ENCODE assay signal across 8 cellular contexts in genomic region chr3:50321146-50321843, GRCh38. TPM values are rescaled to one million over a fixed set of nuclear protein-coding genes. Genes with fewer than 3 reads are reported as not detected.
A peak's percentile ranks its signal among the peaks of the same experiment; 100 is the strongest.
DNase-seq lines count a peak whose midpoint lies in the region; ATAC-seq and TF ChIP-seq lines count a peak whose summit lies in the region.

No MANE protein-coding gene starts in this region.

- intact Hi-C loops in left colon (cut with DNase I, micrococcal nuclease), result no loop called here

- peaks cover 51% of the 10 kb centered on the region for H3K4me1 Mint-ChIP-seq in chondrocyte (ENCODE audit: low read depth)

- peak; percentile 85 for TF ChIP-seq POLR2A in GM18951 (IDR thresholded peaks at IDR 0.05; ENCODE audit: extremely low read depth, insufficient read depth, insufficient read length)

- DNase-seq in AG09309 (ENCODE audit: low read depth) (no peak), NCI-H446 (lab: John Stamatoyannopoulos, UW) (peak; percentile 39 to 80), chondrocyte (ENCODE audit: low spot score) (peak; percentile 96), left colon (peak; percentile 89 to 93)
- peak; percentile 74 to 76 for DNase-seq in activated CD4-positive, alpha-beta T cell treated with anti-CD3 and anti-CD28 coated beads for 24 hours (ENCODE audit: low read depth in 2 of 2)
- peak; percentile 62 to 80 (median 70) for DNase-seq in stimulated activated CD4-positive, alpha-beta T cell treated with anti-CD3 and anti-CD28 coated beads, Interleukin-1b, Interleukin-23, amount 100 ng/mL, for 24 hours (ENCODE audit: low read depth in 4 of 4, low spot score in 1 of 4)

- H3K9me3 Mint-ChIP-seq in chondrocyte (ENCODE audit: low read depth), result no peaks in the 10 kb centered on the region

- peaks cover 4% of the 10 kb centered on the region for H3K36me3 Mint-ChIP-seq in chondrocyte (ENCODE audit: low read depth)

- TF ChIP-seq CTCF in AG09309 (IDR thresholded peaks at IDR 0.05; ENCODE audit: control insufficient read depth, insufficient read depth, low read depth, low read length, missing control alignments) (no peak), chondrocyte (IDR thresholded peaks at IDR 0.05) (no peak)

- in situ Hi-C loops in GM18951 (cut with MboI; ENCODE audit: low sequenced_read_pairs, unreplicated experiment), result no loop called here

- H3K27ac Mint-ChIP-seq in chondrocyte (ENCODE audit: unreplicated experiment), result peak overlapping the region; percentile 96

- no peaks in the 10 kb centered on the region for H3K27me3 Mint-ChIP-seq in chondrocyte (ENCODE audit: low read depth)

- H3K4me3 Mint-ChIP-seq in chondrocyte (ENCODE audit: unreplicated experiment), result peak overlapping the region; percentile 86

- peak; percentile 65 for ATAC-seq in HG03139 (IDR thresholded peaks at IDR 0.05; ENCODE audit: unreplicated experiment)
- ATAC-seq in left colon, result peak; percentile 71

- peak overlapping the region; percentile 61 for H3K4me3 ChIP-seq in AG09309 (ENCODE audit: control insufficient read depth, low read depth, low read length)

RNA-seq across cellular contexts. Expression of gene HYAL2, which starts 1.2 kb away (rescaled TPM):
- total RNA-seq in chondrocyte, result 31.3 to 37.0 TPM (median 36.8 TPM) in 3 replicates
- total RNA-seq in left colon, result 10 to 100 TPM; 27.9 to 34.7 TPM

RNA-seq across cellular contexts. Expression of gene TUSC2, which starts 6.7 kb away (rescaled TPM):
- 15.3 to 18.6 TPM (median 17.0 TPM) in 3 replicates for total RNA-seq in chondrocyte
- 10 to 100 TPM; 26.7 to 29.1 TPM for total RNA-seq in left colon

RNA-seq across cellular contexts. Expression of gene HYAL1, which starts 17.9 kb away (rescaled TPM):
- 0.22 to 0.65 TPM (median 0.26 TPM) in 3 replicates for total RNA-seq in chondrocyte
- total RNA-seq in left colon, result 10 to 100 TPM in 1 of 2 donors, 1 to 10 TPM in 1; 6.9 to 16.4 TPM

RNA-seq across cellular contexts. Expression of gene RASSF1, which starts 19.3 kb away (rescaled TPM):
- 17.3 to 22.4 TPM (median 21.8 TPM) in 3 replicates for total RNA-seq in chondrocyte
- total RNA-seq in left colon, result 10 to 100 TPM; 14.5 to 15.0 TPM

RNA-seq across cellular contexts. Expression of gene HYAL3, which starts 22.1 kb away (rescaled TPM):
- total RNA-seq in chondrocyte (5.3 to 6.9 TPM (median 5.4 TPM) in 3 replicates), left colon (1 to 10 TPM; 2.2 to 2.8 TPM)
